ENCODE assay signal across 8 cellular contexts in genomic region chr4:2799444-2799911, GRCh38. TPM values are rescaled to one million over a fixed set of nuclear protein-coding genes. Genes with fewer than 3 reads are reported as not detected.
DNase-seq lines count a peak whose midpoint lies in the region; ATAC-seq and TF ChIP-seq lines count a peak whose summit lies in the region.

No MANE protein-coding gene starts in this region.

- H3K9ac ChIP-seq in MM.1S (ENCODE audit: low read length) = no peak overlapping the region

- H2AFZ ChIP-seq in MM.1S (ENCODE audit: low read length) = no peak overlapping the region

- intact Hi-C loops in posterior vena cava (cut with DNase I) = no loop called here

- peak overlapping the region; percentile 2 for H3K4me3 ChIP-seq in RWPE2 (ENCODE audit: severe bottlenecking)
- H3K4me3 ChIP-seq in MM.1S (ENCODE audit: low read length) = no peak overlapping the region

- DNase-seq in GDM1 (lab: John Stamatoyannopoulos, UW) = peak; percentile 51
- DNase-seq in RWPE2 (ENCODE audit: low spot score) = peak; percentile 37
- DNase-seq in epithelial cell of prostate (ENCODE audit: low read depth, low spot score) = no peak
- peak; percentile 80 for DNase-seq in posterior vena cava (ENCODE audit: low spot score)
- no peak for DNase-seq in NCI-H2196 (lab: John Stamatoyannopoulos, UW; ENCODE audit: unreplicated experiment)
- DNase-seq in MM.1S = no peak
- no peak for DNase-seq in NCI-H1930 (lab: John Stamatoyannopoulos, UW)
- no peak for DNase-seq in GM03348 (ENCODE audit: low spot score)

- H3K4me2 ChIP-seq in MM.1S (ENCODE audit: low read depth, low read length) = no peak overlapping the region

- H4K20me1 ChIP-seq in MM.1S (ENCODE audit: insufficient read depth, low read length) = no peaks in the 10 kb centered on the region

- no peaks in the 10 kb centered on the region for H3F3A ChIP-seq in MM.1S (ENCODE audit: insufficient read depth, low read length)

- H3K9me3 ChIP-seq in RWPE2 (ENCODE audit: severe bottlenecking) = no peaks in the 10 kb centered on the region
- H3K9me3 ChIP-seq in MM.1S (replicated peaks; ENCODE audit: insufficient read depth, low read length) = no peaks in the 10 kb centered on the region

- H3K27ac ChIP-seq in RWPE2 (ENCODE audit: poor library complexity, severe bottlenecking) (peak overlapping the region; percentile 86), epithelial cell of prostate (peak overlapping the region; percentile 83), MM.1S (ENCODE audit: low read length) (no peak overlapping the region)

- H3K36me3 ChIP-seq in RWPE2 (ENCODE audit: low read depth) (peaks cover 9% of the 10 kb centered on the region), MM.1S (replicated peaks; ENCODE audit: insufficient read depth, low read length) (no peaks in the 10 kb centered on the region)

- H3K79me2 ChIP-seq in MM.1S (ENCODE audit: low read length) = no peaks in the 10 kb centered on the region

- peaks cover 72% of the 10 kb centered on the region for H3K4me1 ChIP-seq in RWPE2 (ENCODE audit: insufficient read depth, poor library complexity, severe bottlenecking)
- 0 out of 2 replicates have a peak, but pooled peaks cover 8% of the 10 kb centered on the region for H3K4me1 ChIP-seq in MM.1S (ENCODE audit: low read length)

- TF ChIP-seq CTCF in RWPE2 (IDR thresholded peaks at IDR 0.05; ENCODE audit: poor library complexity, severe bottlenecking) = no peak
- TF ChIP-seq CTCF in MM.1S (IDR thresholded peaks at IDR 0.05; ENCODE audit: low read length) = no peak

- H3K9me2 ChIP-seq in MM.1S (replicated peaks; ENCODE audit: insufficient read depth, low read length) = no peaks in the 10 kb centered on the region

- no peak for ATAC-seq in RWPE2 (ENCODE audit: low read depth)

- H3K27me3 ChIP-seq in RWPE2 (ENCODE audit: insufficient read depth, poor library complexity, severe bottlenecking) = no peaks in the 10 kb centered on the region
- no peaks in the 10 kb centered on the region for H3K27me3 ChIP-seq in MM.1S (replicated peaks; ENCODE audit: insufficient read depth, low read length)

RNA-seq across cellular contexts. Expression of gene SH3BP2, which starts 6.6 kb away (rescaled TPM):
- total RNA-seq in posterior vena cava = 10 to 100 TPM; 47.8 to 52.4 TPM

RNA-seq across cellular contexts. Expression of gene TNIP2, which starts 43.3 kb away (rescaled TPM):
- 10 to 100 TPM; 25.4 to 29.2 TPM for total RNA-seq in posterior vena cava

RNA-seq across cellular contexts. Expression of gene ADD1, which starts 44.2 kb away (rescaled TPM):
- 100 to 1,000 TPM; 297 to 327 TPM for total RNA-seq in posterior vena cava

Comparison
In these comparisons a context has a peak if more than half of its experiments do, and no peak if none do; other contexts are left out.
1. DNase-seq: peak in GDM1 (single experiment), RWPE2 (single experiment) and posterior vena cava (single experiment); none in epithelial cell of prostate (single experiment), NCI-H2196 (single experiment), MM.1S (single experiment), NCI-H1930 (0 of 2) and GM03348 (single experiment).